In genomic region chr2:138007431-138007830, GRCh38 we compare ENCODE assay signal across 1 cellular context.
A peak's percentile ranks its signal among the peaks of the same experiment; 100 is the strongest.
TF ChIP-seq lines count a peak whose summit lies in the region.

No MANE protein-coding gene starts in this region.

TF ChIP-seq in HepG2, 621 proteins besides CTCF, POLR2A, EP300 and RAD21:
- TF ChIP-seq POLR2AphosphoS2 (IDR thresholded peaks at IDR 0.05; ENCODE audit: low read depth, low read length) (peak; percentile 91), ZNF383 (CRISPR knock-in tag; IDR thresholded peaks at IDR 0.05; ENCODE audit: borderline replicate concordance) (no peak), ZFYVE20 (CRISPR knock-in tag; IDR thresholded peaks at IDR 0.05; ENCODE audit: borderline replicate concordance, low read depth) (no peak), POLR2G (IDR thresholded peaks at IDR 0.05; ENCODE audit: low read depth, low read length) (0 out of 2 replicates have a peak, but pooled peaks have one; percentile 40), RBM22 (optimal IDR thresholded peaks at IDR 0.05; ENCODE audit: low read length) (peak; percentile 88), BRD4 (CRISPR knock-in tag; IDR thresholded peaks at IDR 0.05) (no peak)
- TF ChIP-seq, protein P1, sequence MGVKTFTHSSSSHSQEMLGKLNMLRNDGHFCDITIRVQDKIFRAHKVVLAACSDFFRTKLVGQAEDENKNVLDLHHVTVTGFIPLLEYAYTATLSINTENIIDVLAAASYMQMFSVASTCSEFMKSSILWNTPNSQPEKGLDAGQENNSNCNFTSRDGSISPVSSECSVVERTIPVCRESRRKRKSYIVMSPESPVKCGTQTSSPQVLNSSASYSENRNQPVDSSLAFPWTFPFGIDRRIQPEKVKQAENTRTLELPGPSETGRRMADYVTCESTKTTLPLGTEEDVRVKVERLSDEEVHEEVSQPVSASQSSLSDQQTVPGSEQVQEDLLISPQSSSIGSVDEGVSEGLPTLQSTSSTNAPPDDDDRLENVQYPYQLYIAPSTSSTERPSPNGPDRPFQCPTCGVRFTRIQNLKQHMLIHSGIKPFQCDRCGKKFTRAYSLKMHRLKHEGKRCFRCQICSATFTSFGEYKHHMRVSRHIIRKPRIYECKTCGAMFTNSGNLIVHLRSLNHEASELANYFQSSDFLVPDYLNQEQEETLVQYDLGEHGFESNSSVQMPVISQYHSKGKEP (CRISPR knock-in tag; IDR thresholded peaks at IDR 0.05), result no peak
TF ChIP-seq in HepG2: peak in this region for 3.
